ENCODE assay signal across 17 cellular contexts in the genomic region with DNA sequence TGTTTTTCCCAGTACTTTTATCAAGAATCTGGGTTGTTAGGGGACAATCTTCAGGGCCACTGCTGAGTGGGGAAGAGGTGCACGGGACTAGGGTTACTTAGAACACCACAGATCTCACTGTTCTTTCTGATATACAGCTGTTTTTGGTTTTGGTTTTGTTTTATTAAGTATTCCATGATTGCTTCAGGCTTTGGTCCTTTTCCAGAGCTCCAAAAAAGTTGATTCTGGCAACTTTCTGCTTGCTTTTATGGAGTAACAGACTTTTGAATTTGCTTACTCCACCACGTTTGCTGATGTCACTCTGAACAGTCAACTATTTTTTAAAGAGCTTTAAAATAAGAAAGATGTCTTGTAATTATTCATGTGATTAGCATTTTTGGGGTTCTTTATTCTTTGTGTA.
"Had no signal": no experiment of that assay in that cellular context is flagged by ENCODE, and none has a peak within 500 bp of the region (broad histone marks: within the 10 kb centered on the region; RNA-seq: fewer than 3 reads in every experiment).

No MANE protein-coding gene starts in this region.

- H3K27ac ChIP-seq: epithelial cell of prostate, esophagus muscularis mucosa, gastroesophageal sphincter, right atrium auricular region, stomach, thoracic aorta, transverse colon had no signal

- H3K36me3 ChIP-seq: esophagus muscularis mucosa, gastroesophageal sphincter, right atrium auricular region, stomach, thoracic aorta, transverse colon had no signal

- H3K4me1 ChIP-seq: esophagus muscularis mucosa, gastroesophageal sphincter, right atrium auricular region, stomach, transverse colon had no signal

- ATAC-seq: gastroesophageal sphincter, left lobe of liver, mucosa of descending colon, natural killer cell had no signal

- H3K9me3 ChIP-seq: esophagus muscularis mucosa, gastroesophageal sphincter, thoracic aorta, transverse colon had no signal

- H3K4me3 ChIP-seq: esophagus muscularis mucosa, gastroesophageal sphincter, mucosa of descending colon, right atrium auricular region, stomach, thoracic aorta, transverse colon had no signal

- DNase-seq: cortex of kidney; effector memory CD4-positive, alpha-beta T cell; glutamatergic neuron; islet precursor cell; mucosa of descending colon; natural killer cell; posterior cingulate gyrus; stimulated activated naive CD4-positive, alpha-beta T cell; stomach; substantia nigra; transverse colon had no signal

- H3K27me3 ChIP-seq: esophagus muscularis mucosa, gastroesophageal sphincter, right atrium auricular region, stomach, transverse colon had no signal
